Comparison of ENCODE assay signal across 22 cellular contexts in the genomic region with DNA sequence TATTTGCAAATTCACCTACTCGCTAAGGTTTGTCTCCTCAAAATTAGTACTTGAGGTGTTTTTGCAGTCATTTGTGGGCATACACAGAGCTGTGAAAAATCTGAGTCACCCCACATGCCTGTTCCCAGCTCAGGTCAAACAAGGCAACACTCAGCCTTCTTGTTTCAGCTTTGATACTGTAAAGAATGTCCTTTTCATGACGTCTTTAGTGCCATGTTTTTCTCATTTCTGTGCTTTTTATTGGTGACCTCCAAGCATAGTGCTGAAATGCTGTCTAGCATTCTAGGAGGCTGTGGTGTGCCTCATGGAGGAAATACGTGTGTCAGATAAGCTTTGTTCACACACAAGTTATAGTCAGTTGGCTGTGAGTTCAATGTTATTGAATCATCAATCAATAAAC. TPM values are rescaled to one million over a fixed set of nuclear protein-coding genes. Genes with fewer than 3 reads are reported as not detected.
DNase-seq lines count a peak whose midpoint lies in the region; ATAC-seq and TF ChIP-seq lines count a peak whose summit lies in the region.
"Had no signal": no experiment of that assay in that cellular context is flagged by ENCODE, and none has a peak within 500 bp of the region (broad histone marks: within the 10 kb centered on the region; RNA-seq: fewer than 3 reads in every experiment).

No MANE protein-coding gene starts in this region.

- TF ChIP-seq POLR2A in gastrocnemius medialis (IDR thresholded peaks at IDR 0.05) (no peak), esophagus squamous epithelium (IDR thresholded peaks at IDR 0.05) (no peak)

- TF ChIP-seq CTCF in CD14-positive monocyte (IDR thresholded peaks at IDR 0.05) (no peak), fibroblast of the aortic adventitia (IDR thresholded peaks at IDR 0.05; ENCODE audit: insufficient read depth, low read length) (no peak), gastrocnemius medialis (IDR thresholded peaks at IDR 0.05 in 4 of 5, conservative IDR thresholded peaks at IDR 0.05 in 1 of 5) (no peak), esophagus squamous epithelium (IDR thresholded peaks at IDR 0.05) (no peak), left ventricle myocardium inferior (IDR thresholded peaks at IDR 0.05; ENCODE audit: borderline replicate concordance) (no peak)

- H3K4me3 ChIP-seq in fibroblast of the aortic adventitia (ENCODE audit: low read depth, low read length) (no peak overlapping the region), gastrocnemius medialis (no peak overlapping the region), esophagus squamous epithelium (no peak overlapping the region), left ventricle myocardium inferior (no peak overlapping the region)

- H3K27ac ChIP-seq in gastrocnemius medialis: peak overlapping the region; percentile 93 to 97 (median 96)
- no peak overlapping the region for H3K27ac ChIP-seq in esophagus squamous epithelium
- H3K27ac ChIP-seq in left ventricle myocardium inferior (replicated peaks): no peak overlapping the region

- peak; percentile 26 for ATAC-seq in activated T-helper 17 cell treated with anti-CD3 and anti-CD28 coated beads, Interleukin-2, amount 50 U/mL, for 72 hours (replicated peaks)
- ATAC-seq in gastrocnemius medialis (no peak), HG02571 (IDR thresholded peaks at IDR 0.05; ENCODE audit: unreplicated experiment) (no peak)
- ATAC-seq: HepG2 had no signal

- peaks cover 2 to 3% of the 10 kb centered on the region in 2 donors for H3K36me3 Mint-ChIP-seq in CD14-positive monocyte
- H3K36me3 Mint-ChIP-seq in activated T-helper 17 cell treated with anti-CD3 and anti-CD28 coated beads, Interleukin-2, amount 50 U/mL, for 72 hours (ENCODE audit: low read depth): no peaks in the 10 kb centered on the region

- intact Hi-C loops in CD14-positive monocyte (cut with micrococcal nuclease): no loop called here
- intact Hi-C loops in gastrocnemius medialis (cut with DNase I; ENCODE audit: low total_unique reads): loop anchor here (5.0 kb wide), 1 partner anchor 84 kb away; no protein-coding TSS in a partner anchor
- intact Hi-C loops in esophagus squamous epithelium (cut with DNase I): no loop called here
- intact Hi-C loops in left ventricle myocardium inferior (cut with micrococcal nuclease): no loop called here

- no peak overlapping the region for H3K4me3 Mint-ChIP-seq in CD14-positive monocyte
- H3K4me3 Mint-ChIP-seq in activated T-helper 17 cell treated with anti-CD3 and anti-CD28 coated beads, Interleukin-2, amount 50 U/mL, for 72 hours: no peak overlapping the region
- H3K4me3 Mint-ChIP-seq: B cell; CD4-positive, CD25-positive, alpha-beta regulatory T cell had no signal

- H3K36me3 ChIP-seq in gastrocnemius medialis: peaks cover 0 to 7% of the 10 kb centered on the region in 2 donors
- H3K36me3 ChIP-seq in esophagus squamous epithelium: no peaks in the 10 kb centered on the region
- H3K36me3 ChIP-seq in left ventricle myocardium inferior: no peaks in the 10 kb centered on the region

- H3K27me3 Mint-ChIP-seq in CD14-positive monocyte (ENCODE audit: low read depth in 3 of 3): peaks cover 0 to 3% (median 0%) of the 10 kb centered on the region in 3 donors
- H3K27me3 Mint-ChIP-seq in activated T-helper 17 cell treated with anti-CD3 and anti-CD28 coated beads, Interleukin-2, amount 50 U/mL, for 72 hours: no peaks in the 10 kb centered on the region
- H3K27me3 Mint-ChIP-seq: B cell had no signal

- H3K4me1 Mint-ChIP-seq in CD14-positive monocyte: peaks cover 68% of the 10 kb centered on the region
- H3K4me1 Mint-ChIP-seq in activated T-helper 17 cell treated with anti-CD3 and anti-CD28 coated beads, Interleukin-2, amount 50 U/mL, for 72 hours: no peaks in the 10 kb centered on the region
- H3K4me1 Mint-ChIP-seq: B cell had no signal

- no peaks in the 10 kb centered on the region for H3K27me3 ChIP-seq in gastrocnemius medialis
- no peaks in the 10 kb centered on the region for H3K27me3 ChIP-seq in esophagus squamous epithelium
- H3K27me3 ChIP-seq in left ventricle myocardium inferior (ENCODE audit: low read depth): no peaks in the 10 kb centered on the region

- WGBS in esophagus squamous epithelium, 2 donors: 82 to 91% methylated on average over 3 of the region's 3 CpGs

- in situ Hi-C loops in gastrocnemius medialis (cut with MboI; ENCODE audit: low sequenced_read_pairs in 4 of 4): no loop called here

- H3K9me3 Mint-ChIP-seq in CD14-positive monocyte: no peaks in the 10 kb centered on the region
- no peaks in the 10 kb centered on the region for H3K9me3 Mint-ChIP-seq in activated T-helper 17 cell treated with anti-CD3 and anti-CD28 coated beads, Interleukin-2, amount 50 U/mL, for 72 hours
- H3K9me3 Mint-ChIP-seq: CD4-positive, CD25-positive, alpha-beta regulatory T cell had no signal

- peak overlapping the region in 4 of 7 donors; percentile 21 to 94 (median 91) for H3K27ac Mint-ChIP-seq in CD14-positive monocyte
- H3K27ac Mint-ChIP-seq in activated T-helper 17 cell treated with anti-CD3 and anti-CD28 coated beads, Interleukin-2, amount 50 U/mL, for 72 hours: no peak overlapping the region
- H3K27ac Mint-ChIP-seq: B cell; CD4-positive, CD25-positive, alpha-beta regulatory T cell had no signal

- DNase-seq in CD14-positive monocyte (ENCODE audit: low spot score): no peak
- DNase-seq in fibroblast of the aortic adventitia (ENCODE audit: low read depth): peak; percentile 15
- DNase-seq in gastrocnemius medialis: no peak
- DNase-seq in medulla oblongata (ENCODE audit: extremely low spot score): no peak
- no peak for DNase-seq in esophagus squamous epithelium (lab: John Stamatoyannopoulos, UW)
- no peak for DNase-seq in left ventricle myocardium inferior
- DNase-seq: CD4-positive, CD25-positive, alpha-beta regulatory T cell; KBM-7; NCI-H1092 treated with DMSO at 0.1 percent for 48 hours; NCI-H146; NCI-H2029; NCI-H2227 treated with DMSO at 0.1 percent for 48 hours; NCI-H510A; NCI-H748 treated with DMSO at 0.1 percent for 48 hours; SIG-M5; SK-N-SH had no signal

- H3K9me3 ChIP-seq in gastrocnemius medialis (no peaks in the 10 kb centered on the region), esophagus squamous epithelium (no peaks in the 10 kb centered on the region), left ventricle myocardium inferior (replicated peaks) (peaks cover 4% of the 10 kb centered on the region)
- H3K9me3 ChIP-seq: SK-N-SH had no signal

- H3K4me1 ChIP-seq in gastrocnemius medialis (peaks cover 65 to 69% of the 10 kb centered on the region in 2 donors), esophagus squamous epithelium (peaks cover 0 to 8% (median 0%) of the 10 kb centered on the region in 3 donors), left ventricle myocardium inferior (peaks cover 9% of the 10 kb centered on the region)

RNA-seq across cellular contexts. Expression of a gene that starts 8.8 kb away (rescaled TPM):
- 1 to 10 TPM; 2.9 to 3.6 TPM for polyA plus RNA-seq in CD14-positive monocyte
- 1 to 10 TPM; 3.2 to 4.6 TPM for total RNA-seq in activated T-helper 17 cell treated with anti-CD3 and anti-CD28 coated beads, Interleukin-2, amount 50 U/mL, for 72 hours
- total RNA-seq in fibroblast of the aortic adventitia (ENCODE audit: low replicate concordance): 1.6 and 2.5 TPM in 2 replicates
- 100 to 1,000 TPM in 3 of 4 donors, 10 to 100 TPM in 1; 96.8 to 263 (median 163) TPM for total RNA-seq in gastrocnemius medialis
- total RNA-seq in esophagus squamous epithelium: 1 to 10 TPM in 3 of 4 donors, under 1 TPM in 1; 0.82 to 8.8 (median 5.8) TPM
- 6.0 TPM for total RNA-seq in left ventricle myocardium inferior
- total RNA-seq: A172, HT-29 had no signal

Comparison
In these comparisons a context has a peak if more than half of its experiments do, and no peak if none do; other contexts are left out.
1. H3K27ac ChIP-seq: peak in gastrocnemius medialis (4 of 4); none in esophagus squamous epithelium (0 of 4) and left ventricle myocardium inferior (single experiment).
2. RNA of a gene that starts 8.8 kb away (total RNA-seq): 96.8 to 263 TPM in gastrocnemius medialis; 0.82 to 8.8 TPM in esophagus squamous epithelium, 6.0 TPM in left ventricle myocardium inferior (single experiment), 3.2 to 4.6 TPM in activated T-helper 17 cell treated with anti-CD3 and anti-CD28 coated beads, Interleukin-2, amount 50 U/mL, for 72 hours and 1.6 to 2.5 TPM in fibroblast of the aortic adventitia; every median in the first group is over 4 times any median in the second.